Comparison of ENCODE assay signal across 28 cellular contexts in the genomic region with DNA sequence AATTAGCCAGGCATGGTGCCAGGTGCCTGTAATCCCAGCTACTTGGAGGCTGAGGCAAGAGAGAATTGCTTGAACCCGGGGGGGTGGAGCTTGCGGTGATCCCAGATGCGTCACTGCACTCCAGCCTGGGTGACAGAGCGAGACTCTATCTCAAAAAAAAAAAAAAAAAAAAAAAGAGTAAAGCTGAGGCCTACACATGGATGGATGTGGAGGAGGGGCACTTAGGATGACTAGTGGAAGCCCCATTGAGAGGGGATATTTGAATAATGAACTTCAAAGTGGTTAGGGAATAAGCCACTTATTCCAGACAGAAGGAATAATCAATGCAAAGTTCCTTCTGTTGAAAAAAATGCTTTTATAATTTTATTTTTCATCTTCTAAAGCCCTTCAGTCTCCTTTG.
"Had no signal": no experiment of that assay in that cellular context is flagged by ENCODE, and none has a peak within 500 bp of the region (broad histone marks: within the 10 kb centered on the region; RNA-seq: fewer than 3 reads in every experiment).

No MANE protein-coding gene starts in this region.

- ATAC-seq: activated T-cell treated with anti-CD3 and anti-CD28 coated beads, Interleukin-2, amount 50 U/mL, for 72 hours; K562 had no signal

- H3K4me1 Mint-ChIP-seq: activated B cell treated with CpG ODN at 0.5 μM for 24 hours; activated CD4-positive, alpha-beta memory T cell treated with anti-CD3 and anti-CD28 coated beads, Interleukin-2, amount 10 ng/mL, durations not matched to agents 7 days and 5 days; activated naive CD4-positive, alpha-beta T cell treated with anti-CD3 and anti-CD28 coated beads, Interleukin-2, amount 10 ng/mL, durations not matched to agents 7 days and 5 days; activated naive CD8-positive, alpha-beta T cell treated with anti-CD3 and anti-CD28 coated beads for 36 hours had no signal

- H3K4me3 ChIP-seq: K562, Peyer's patch, SJCRH30 had no signal

- H3K4me3 Mint-ChIP-seq: activated B cell treated with CpG ODN at 0.5 μM for 24 hours; activated CD4-positive, alpha-beta memory T cell treated with anti-CD3 and anti-CD28 coated beads, Interleukin-2, amount 10 ng/mL, durations not matched to agents 7 days and 5 days; activated naive CD4-positive, alpha-beta T cell treated with anti-CD3 and anti-CD28 coated beads, Interleukin-2, amount 10 ng/mL, durations not matched to agents 7 days and 5 days; activated naive CD8-positive, alpha-beta T cell treated with anti-CD3 and anti-CD28 coated beads for 36 hours; activated T-cell treated with anti-CD3 and anti-CD28 coated beads, Interleukin-2, amount 50 U/mL, for 72 hours had no signal

- H3K9me3 ChIP-seq: Peyer's patch, SJCRH30, SK-N-SH had no signal

- H3K27me3 Mint-ChIP-seq: activated B cell treated with CpG ODN at 0.5 μM for 24 hours; activated CD4-positive, alpha-beta memory T cell treated with anti-CD3 and anti-CD28 coated beads, Interleukin-2, amount 10 ng/mL, durations not matched to agents 7 days and 5 days; activated naive CD4-positive, alpha-beta T cell treated with anti-CD3 and anti-CD28 coated beads, Interleukin-2, amount 10 ng/mL, durations not matched to agents 7 days and 5 days; activated naive CD8-positive, alpha-beta T cell treated with anti-CD3 and anti-CD28 coated beads for 36 hours had no signal

- H3K9me2 ChIP-seq: SK-N-SH had no signal

- H3K27ac ChIP-seq: Peyer's patch, RWPE1, SJCRH30 had no signal

- DNase-seq: activated B cell treated with CpG ODN at 0.5 μM for 24 hours; activated CD4-positive, alpha-beta memory T cell treated with anti-CD3 and anti-CD28 coated beads, Interleukin-2, amount 10 ng/mL, durations not matched to agents 7 days and 5 days; activated CD4-positive, alpha-beta T cell treated with anti-CD3 and anti-CD28 coated beads, Interleukin-2, amount 50 U/mL, for 1 hour; activated gamma-delta T cell treated with Interleukin-2 at 50 U/mL for 16 hours; activated naive CD4-positive, alpha-beta T cell treated with anti-CD3 and anti-CD28 coated beads, Interleukin-2, amount 10 ng/mL, durations not matched to agents 7 days and 5 days; activated naive CD8-positive, alpha-beta T cell treated with anti-CD3 and anti-CD28 coated beads for 36 hours; activated T-cell treated with anti-CD3 and anti-CD28 coated beads for 4 hours; activated T-cell treated with anti-CD3 and anti-CD28 coated beads, Interleukin-2, amount 50 U/mL, for 72 hours; anterior cingulate cortex; cerebellar nuclear complex; Karpas-422; NCI-H1105 treated with DMSO at 0.1 percent for 48 hours; NCI-H1436 treated with DMSO at 0.1 percent for 48 hours; NCI-H187; NCI-H2081; NCI-H2171; NCI-H2227 treated with DMSO at 0.1 percent for 48 hours; NCI-H446 treated with DMSO at 0.1 percent for 48 hours; NCI-H524 treated with DMSO at 0.1 percent for 48 hours; NCI-H82; Peyer's patch; Right ventricle myocardium superior; SJCRH30; SK-N-SH; SW 1271 had no signal

- H3K9ac ChIP-seq: SK-N-SH had no signal

- H3K9me3 Mint-ChIP-seq: activated B cell treated with CpG ODN at 0.5 μM for 24 hours; activated CD4-positive, alpha-beta memory T cell treated with anti-CD3 and anti-CD28 coated beads, Interleukin-2, amount 10 ng/mL, durations not matched to agents 7 days and 5 days; activated naive CD4-positive, alpha-beta T cell treated with anti-CD3 and anti-CD28 coated beads, Interleukin-2, amount 10 ng/mL, durations not matched to agents 7 days and 5 days; activated naive CD8-positive, alpha-beta T cell treated with anti-CD3 and anti-CD28 coated beads for 36 hours; activated T-cell treated with anti-CD3 and anti-CD28 coated beads, Interleukin-2, amount 50 U/mL, for 72 hours; activated T-helper 2 cell treated with anti-CD3 and anti-CD28 coated beads, Interferon-gamma antibody, Interleukin-2, Interleukin-4, amounts not matched to agents 10 μg/mL and 5 μg/mL and 100 μg/mL, durations not matched to agents 14 hours and 24 hours and 36 hours had no signal

- H3K4me2 ChIP-seq: SK-N-SH had no signal

- H3K27ac Mint-ChIP-seq: activated B cell treated with CpG ODN at 0.5 μM for 24 hours; activated CD4-positive, alpha-beta memory T cell treated with anti-CD3 and anti-CD28 coated beads, Interleukin-2, amount 10 ng/mL, durations not matched to agents 7 days and 5 days; activated naive CD4-positive, alpha-beta T cell treated with anti-CD3 and anti-CD28 coated beads, Interleukin-2, amount 10 ng/mL, durations not matched to agents 7 days and 5 days; activated naive CD8-positive, alpha-beta T cell treated with anti-CD3 and anti-CD28 coated beads for 36 hours; activated T-cell treated with anti-CD3 and anti-CD28 coated beads, Interleukin-2, amount 50 U/mL, for 72 hours; activated T-helper 2 cell treated with anti-CD3 and anti-CD28 coated beads, Interferon-gamma antibody, Interleukin-2, Interleukin-4, amounts not matched to agents 10 μg/mL and 5 μg/mL and 100 μg/mL, durations not matched to agents 14 hours and 24 hours and 36 hours had no signal

- H3K4me1 ChIP-seq: Peyer's patch, SJCRH30 had no signal

- H3K27me3 ChIP-seq: Peyer's patch, SJCRH30 had no signal

- FAIRE-seq: K562 had no signal
